ENCODE assay signal across 31 cellular contexts in genomic region chr2:161169335-161169734, GRCh38. TPM values are rescaled to one million over a fixed set of nuclear protein-coding genes. Genes with fewer than 3 reads are reported as not detected.
A peak's percentile ranks its signal among the peaks of the same experiment; 100 is the strongest.
DNase-seq lines count a peak whose midpoint lies in the region; ATAC-seq, FAIRE-seq and TF ChIP-seq lines count a peak whose summit lies in the region.
"Had no signal": no experiment of that assay in that cellular context is flagged by ENCODE, and none has a peak within 500 bp of the region (broad histone marks: within the 10 kb centered on the region; RNA-seq: fewer than 3 reads in every experiment).

No MANE protein-coding gene starts in this region.

- H3K9me3 Mint-ChIP-seq in MCF 10A (ENCODE audit: unreplicated experiment) (no peaks in the 10 kb centered on the region), WTC11 (no peaks in the 10 kb centered on the region)
- peaks cover 13% of the 10 kb centered on the region for H3K9me3 Mint-ChIP-seq in dendritic cell treated with granulocyte-macrophage colony-stimulating factor and Interleukin-4, amounts not matched to agents 40 ng/mL and 50 ng/mL, for 4 days
- H3K9me3 Mint-ChIP-seq in stimulated activated effector memory CD8-positive, alpha-beta T cell treated with anti-CD3 and anti-CD28 coated beads, Interleukin-12 subunit alpha, Interleukin-12 subunit beta, amount 100 ng/mL, for 72 hours: peaks cover 4% of the 10 kb centered on the region
- H3K9me3 Mint-ChIP-seq: mesothelial cell of epicardium had no signal

- POLR2A ChIA-PET in MCF 10A (lab: Yijun Ruan, JAX) (interaction anchor here (0.7 to 3.8 kb wide), 4 partner anchors 8 to 91 kb away, joined by 3 to 38 read pairs (median 4); partner anchors contain the start of gene TANK), WTC11 (lab: Charles Lee) (no interaction called here)

- H3K4me3 Mint-ChIP-seq in MCF 10A (ENCODE audit: unreplicated experiment) (no peak overlapping the region), WTC11 (no peak overlapping the region)
- no peak overlapping the region for H3K4me3 Mint-ChIP-seq in dendritic cell treated with granulocyte-macrophage colony-stimulating factor and Interleukin-4, amounts not matched to agents 40 ng/mL and 50 ng/mL, for 4 days
- no peak overlapping the region for H3K4me3 Mint-ChIP-seq in stimulated activated effector memory CD8-positive, alpha-beta T cell treated with anti-CD3 and anti-CD28 coated beads, Interleukin-12 subunit alpha, Interleukin-12 subunit beta, amount 100 ng/mL, for 72 hours
- H3K4me3 Mint-ChIP-seq: activated CD4-positive, alpha-beta T cell treated with anti-CD3 and anti-CD28 coated beads for 36 hours; mesothelial cell of epicardium; type B pancreatic cell had no signal

- CTCF ChIA-PET in MCF 10A (lab: Yijun Ruan, JAX) (interaction anchor here (1.2 kb wide), 1 partner anchor 106 kb away, joined by 5 read pairs; no protein-coding TSS in a partner anchor), WTC11 (lab: Charles Lee) (no interaction called here)

- H3K36me3 Mint-ChIP-seq in MCF 10A (ENCODE audit: insufficient read depth, unreplicated experiment): peaks cover 37% of the 10 kb centered on the region
- peaks cover 44% of the 10 kb centered on the region for H3K36me3 Mint-ChIP-seq in dendritic cell treated with granulocyte-macrophage colony-stimulating factor and Interleukin-4, amounts not matched to agents 40 ng/mL and 50 ng/mL, for 4 days (ENCODE audit: low read depth)
- H3K36me3 Mint-ChIP-seq in stimulated activated effector memory CD8-positive, alpha-beta T cell treated with anti-CD3 and anti-CD28 coated beads, Interleukin-12 subunit alpha, Interleukin-12 subunit beta, amount 100 ng/mL, for 72 hours: peaks cover 92% of the 10 kb centered on the region
- H3K36me3 Mint-ChIP-seq in WTC11: peaks cover 12% of the 10 kb centered on the region; the same call in 1 of the 2 replicates

- intact Hi-C loops in MCF 10A (cut with micrococcal nuclease): no loop called here
- intact Hi-C loops in breast epithelium (cut with DNase I; ENCODE audit: low total_unique reads): no loop called here
- intact Hi-C loops in dendritic cell treated with granulocyte-macrophage colony-stimulating factor and Interleukin-4, amounts not matched to agents 40 ng/mL and 50 ng/mL, for 4 days (cut with micrococcal nuclease): no loop called here

- no peaks in the 10 kb centered on the region for H3K27me3 ChIP-seq in breast epithelium
- no peaks in the 10 kb centered on the region for H3K27me3 ChIP-seq in OCI-LY3 (ENCODE audit: low read depth, low read length)
- H3K27me3 ChIP-seq: body of pancreas, dorsolateral prefrontal cortex, sigmoid colon, SJSA1 had no signal

- H4K20me1 ChIP-seq in OCI-LY3 (ENCODE audit: insufficient read depth, low read length): peaks cover 43% of the 10 kb centered on the region

- peaks cover 0 to 16% of the 10 kb centered on the region in 2 donors for H3K4me1 ChIP-seq in breast epithelium
- H3K4me1 ChIP-seq in OCI-LY3 (ENCODE audit: low read length): peaks cover 100% of the 10 kb centered on the region

- H3K27ac ChIP-seq in breast epithelium (no peak overlapping the region), OCI-LY3 (ENCODE audit: low read length) (peak overlapping the region; percentile 97)
- H3K27ac ChIP-seq: body of pancreas, dorsolateral prefrontal cortex, psoas muscle, sigmoid colon, SJSA1 had no signal

- DNase-seq in MCF 10A (ENCODE audit: unreplicated experiment): no peak
- DNase-seq in breast epithelium (ENCODE audit: low spot score in 2 of 2): no peak
- DNase-seq in stimulated activated effector memory CD8-positive, alpha-beta T cell treated with anti-CD3 and anti-CD28 coated beads, Interleukin-12 subunit alpha, Interleukin-12 subunit beta, amount 100 ng/mL, for 72 hours (ENCODE audit: low spot score in 2 of 2): no peak
- no peak for DNase-seq in HTR-8/SVneo (ENCODE audit: insufficient read length, low spot score)
- DNase-seq in WTC11 (ENCODE audit: low spot score): no peak
- DNase-seq in activated naive CD4-positive, alpha-beta T cell (lab: John Stamatoyannopoulos, UW): no peak
- DNase-seq: activated CD4-positive, alpha-beta T cell treated with anti-CD3 and anti-CD28 coated beads for 36 hours; activated CD8-positive, alpha-beta memory T cell treated with anti-CD3 and anti-CD28 coated beads for 24 hours; activated naive CD4-positive, alpha-beta T cell treated with Interleukin-2 at 50 U/mL for 16 hours; activated T-cell treated with anti-CD3 and anti-CD28 coated beads, Interleukin-2, amount 50 U/mL, for 1 hour; body of pancreas; cerebellar nuclear complex; DMS153; dorsolateral prefrontal cortex; kidney; left ventricle myocardium superior; NCI-H1417 treated with DMSO at 0.1 percent for 48 hours; NCI-H2081 treated with DMSO at 0.1 percent for 48 hours; NCI-H226; NCI-H774; occipital lobe; psoas muscle; sigmoid colon; stimulated activated CD4-positive, alpha-beta T cell treated with anti-CD3 and anti-CD28 coated beads, Interleukin-4, amount 100 ng/mL, for 1 hour had no signal

- H3K27ac Mint-ChIP-seq in MCF 10A (ENCODE audit: low read depth, unreplicated experiment) (peak overlapping the region; percentile 82), WTC11 (no peak overlapping the region)
- peak overlapping the region; percentile 52 for H3K27ac Mint-ChIP-seq in dendritic cell treated with granulocyte-macrophage colony-stimulating factor and Interleukin-4, amounts not matched to agents 40 ng/mL and 50 ng/mL, for 4 days
- peak overlapping the region; percentile 3 for H3K27ac Mint-ChIP-seq in stimulated activated effector memory CD8-positive, alpha-beta T cell treated with anti-CD3 and anti-CD28 coated beads, Interleukin-12 subunit alpha, Interleukin-12 subunit beta, amount 100 ng/mL, for 72 hours
- H3K27ac Mint-ChIP-seq: activated CD4-positive, alpha-beta T cell treated with anti-CD3 and anti-CD28 coated beads for 36 hours; mesothelial cell of epicardium; type B pancreatic cell had no signal

- TF ChIP-seq POLR2A in breast epithelium (IDR thresholded peaks at IDR 0.05): no peak

- no peak for TF ChIP-seq CTCF in MCF 10A (IDR thresholded peaks at IDR 0.05; ENCODE audit: unreplicated experiment)
- TF ChIP-seq CTCF in breast epithelium (IDR thresholded peaks at IDR 0.05): no peak
- no peak for TF ChIP-seq CTCF in OCI-LY3 (IDR thresholded peaks at IDR 0.05; ENCODE audit: low read depth, low read length)
- TF ChIP-seq CTCF in WTC11 (IDR thresholded peaks at IDR 0.05): no peak

- H3K4me2 ChIP-seq in OCI-LY3 (ENCODE audit: low read length): peak overlapping the region; percentile 85

- H3K79me2 ChIP-seq in OCI-LY3 (ENCODE audit: low read length): peaks cover 92% of the 10 kb centered on the region

- no peak overlapping the region for H3K4me3 ChIP-seq in breast epithelium
- 0 out of 2 replicates have a peak overlapping the region, but pooled peaks have one; percentile 1 for H3K4me3 ChIP-seq in OCI-LY3 (ENCODE audit: low read length)
- H3K4me3 ChIP-seq: body of pancreas, dorsolateral prefrontal cortex, psoas muscle, sigmoid colon, SJSA1 had no signal

- no peak overlapping the region for H3K9ac ChIP-seq in OCI-LY3 (ENCODE audit: low read length)

- H3K27me3 Mint-ChIP-seq in MCF 10A (ENCODE audit: insufficient read depth, unreplicated experiment) (no peaks in the 10 kb centered on the region), WTC11 (ENCODE audit: low read depth) (no peaks in the 10 kb centered on the region)
- no peaks in the 10 kb centered on the region for H3K27me3 Mint-ChIP-seq in dendritic cell treated with granulocyte-macrophage colony-stimulating factor and Interleukin-4, amounts not matched to agents 40 ng/mL and 50 ng/mL, for 4 days
- H3K27me3 Mint-ChIP-seq: activated CD4-positive, alpha-beta T cell treated with anti-CD3 and anti-CD28 coated beads for 36 hours; type B pancreatic cell had no signal

- H2AFZ ChIP-seq in OCI-LY3 (ENCODE audit: low read depth, low read length): no peak overlapping the region

- no peak for FAIRE-seq in HTR-8/SVneo (lab: Jason Lieb, UNC)
- FAIRE-seq: endothelial cell of umbilical vein, frontal cortex, kidney had no signal

- H3K4me1 Mint-ChIP-seq in MCF 10A (ENCODE audit: insufficient read depth, unreplicated experiment) (peaks cover 57% of the 10 kb centered on the region), WTC11 (peaks cover 36% of the 10 kb centered on the region)
- H3K4me1 Mint-ChIP-seq in dendritic cell treated with granulocyte-macrophage colony-stimulating factor and Interleukin-4, amounts not matched to agents 40 ng/mL and 50 ng/mL, for 4 days (ENCODE audit: low read depth): peaks cover 88% of the 10 kb centered on the region
- peaks cover 92% of the 10 kb centered on the region for H3K4me1 Mint-ChIP-seq in stimulated activated effector memory CD8-positive, alpha-beta T cell treated with anti-CD3 and anti-CD28 coated beads, Interleukin-12 subunit alpha, Interleukin-12 subunit beta, amount 100 ng/mL, for 72 hours

- no peak for ATAC-seq in stimulated activated effector memory CD8-positive, alpha-beta T cell treated with anti-CD3 and anti-CD28 coated beads, Interleukin-12 subunit alpha, Interleukin-12 subunit beta, amount 100 ng/mL, for 72 hours
- ATAC-seq in WTC11: no peak
- ATAC-seq: activated CD4-positive, alpha-beta T cell treated with anti-CD3 and anti-CD28 coated beads for 36 hours; body of pancreas; left ventricle myocardium superior; psoas muscle had no signal

- H3K9me3 ChIP-seq in breast epithelium (no peaks in the 10 kb centered on the region), OCI-LY3 (ENCODE audit: insufficient read depth, low read length) (peaks cover 5% of the 10 kb centered on the region; the same call in 1 of the 2 replicates)
- H3K9me3 ChIP-seq: body of pancreas, psoas muscle, sigmoid colon, SJSA1 had no signal

- no peaks in the 10 kb centered on the region for H3K36me3 ChIP-seq in breast epithelium
- peaks cover 41% of the 10 kb centered on the region for H3K36me3 ChIP-seq in OCI-LY3 (replicated peaks; ENCODE audit: low read depth, low read length)

- no TSS peak for BruUV-seq in MCF 10A (replicated peaks; lab: Mats Ljungman, UMichigan)

TF ChIP-seq in WTC11, 78 proteins besides CTCF, POLR2A, EP300 and RAD21 (continues in another document):
- TF ChIP-seq RORB (CRISPR knock-in tag; IDR thresholded peaks at IDR 0.05) (no peak), ZNF416 (CRISPR knock-in tag; IDR thresholded peaks at IDR 0.05) (no peak)
- TF ChIP-seq, protein P1, sequence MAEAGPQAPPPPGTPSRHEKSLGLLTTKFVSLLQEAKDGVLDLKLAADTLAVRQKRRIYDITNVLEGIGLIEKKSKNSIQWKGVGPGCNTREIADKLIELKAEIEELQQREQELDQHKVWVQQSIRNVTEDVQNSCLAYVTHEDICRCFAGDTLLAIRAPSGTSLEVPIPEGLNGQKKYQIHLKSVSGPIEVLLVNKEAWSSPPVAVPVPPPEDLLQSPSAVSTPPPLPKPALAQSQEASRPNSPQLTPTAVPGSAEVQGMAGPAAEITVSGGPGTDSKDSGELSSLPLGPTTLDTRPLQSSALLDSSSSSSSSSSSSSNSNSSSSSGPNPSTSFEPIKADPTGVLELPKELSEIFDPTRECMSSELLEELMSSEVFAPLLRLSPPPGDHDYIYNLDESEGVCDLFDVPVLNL (CRISPR knock-in tag; IDR thresholded peaks at IDR 0.05; ENCODE audit: borderline replicate concordance, low read depth): no peak

RNA-seq across cellular contexts. Expression of gene TANK, which starts 9.1 kb away (rescaled TPM):
- total RNA-seq in MCF 10A (2022) (62.0 and 79.6 TPM in 2 replicates), breast epithelium (100 to 1,000 TPM; 128 to 242 (median 166) TPM), WTC11 (2021) (16.7 to 24.5 TPM (median 22.3 TPM) in 3 replicates)
